Comparison of ENCODE assay signal across 1 cellular context in the genomic region with DNA sequence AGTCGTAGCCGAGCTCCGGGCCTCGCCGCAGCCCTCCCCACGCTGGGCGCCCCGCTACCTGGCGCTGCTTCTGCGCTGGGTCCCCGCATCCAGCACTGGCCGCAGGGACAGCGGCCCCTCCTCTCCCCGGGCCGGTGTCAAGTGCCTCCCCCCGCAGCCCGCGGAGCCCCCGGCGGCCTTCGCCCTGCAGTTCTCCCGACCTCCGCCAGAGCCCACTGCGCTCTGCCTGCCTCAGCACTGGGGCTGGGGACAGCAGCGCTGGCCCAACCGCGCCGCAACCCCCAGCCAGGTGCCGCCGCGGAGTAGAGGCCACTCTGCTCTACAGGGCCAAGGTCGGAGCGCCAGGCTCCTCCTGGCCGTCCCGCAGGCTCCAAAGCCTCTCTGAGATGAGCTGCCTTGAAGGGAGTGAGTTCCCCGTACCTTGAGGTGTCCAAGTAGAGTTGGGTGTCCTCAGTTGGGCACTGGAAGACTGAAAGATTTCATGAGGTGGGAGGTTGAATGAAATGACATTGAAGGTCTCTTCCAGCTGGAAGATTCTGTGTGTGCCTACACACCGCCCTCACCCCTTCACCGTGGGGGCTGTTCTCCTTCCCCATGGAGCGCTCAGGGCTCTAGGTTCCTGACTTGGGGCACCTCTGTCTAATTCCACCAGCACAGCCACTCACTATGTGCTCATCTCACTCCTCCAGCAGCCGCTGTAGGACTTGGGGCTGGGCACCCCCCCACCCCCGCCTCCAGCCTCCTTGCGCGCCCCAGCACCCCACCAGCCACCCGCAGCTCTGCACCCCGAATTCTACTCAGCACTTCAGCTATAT.
TF ChIP-seq lines count a peak whose summit lies in the region.

No MANE protein-coding gene starts in this region.

TF ChIP-seq in WTC11, 78 proteins besides CTCF, POLR2A, EP300 and RAD21 (continued from another document):
- TF ChIP-seq AFF4 (CRISPR knock-in tag; IDR thresholded peaks at IDR 0.05; ENCODE audit: borderline replicate concordance) (peak; percentile 95; the same call in 1 of the 2 replicates), ZNF317 (CRISPR knock-in tag; IDR thresholded peaks at IDR 0.05; ENCODE audit: borderline replicate concordance, low read depth) (no peak), ZNF219 (CRISPR knock-in tag; IDR thresholded peaks at IDR 0.05; ENCODE audit: borderline replicate concordance) (peak; percentile 81; the same call in 1 of the 2 replicates), ATF3 (CRISPR knock-in tag; conservative IDR thresholded peaks at IDR 0.05) (peak; percentile 69; the same call in 1 of the 2 replicates), ERG (CRISPR knock-in tag; IDR thresholded peaks at IDR 0.05) (no peak), USF1 (CRISPR knock-in tag; IDR thresholded peaks at IDR 0.05) (peak; percentile 69)
- TF ChIP-seq, protein P1, sequence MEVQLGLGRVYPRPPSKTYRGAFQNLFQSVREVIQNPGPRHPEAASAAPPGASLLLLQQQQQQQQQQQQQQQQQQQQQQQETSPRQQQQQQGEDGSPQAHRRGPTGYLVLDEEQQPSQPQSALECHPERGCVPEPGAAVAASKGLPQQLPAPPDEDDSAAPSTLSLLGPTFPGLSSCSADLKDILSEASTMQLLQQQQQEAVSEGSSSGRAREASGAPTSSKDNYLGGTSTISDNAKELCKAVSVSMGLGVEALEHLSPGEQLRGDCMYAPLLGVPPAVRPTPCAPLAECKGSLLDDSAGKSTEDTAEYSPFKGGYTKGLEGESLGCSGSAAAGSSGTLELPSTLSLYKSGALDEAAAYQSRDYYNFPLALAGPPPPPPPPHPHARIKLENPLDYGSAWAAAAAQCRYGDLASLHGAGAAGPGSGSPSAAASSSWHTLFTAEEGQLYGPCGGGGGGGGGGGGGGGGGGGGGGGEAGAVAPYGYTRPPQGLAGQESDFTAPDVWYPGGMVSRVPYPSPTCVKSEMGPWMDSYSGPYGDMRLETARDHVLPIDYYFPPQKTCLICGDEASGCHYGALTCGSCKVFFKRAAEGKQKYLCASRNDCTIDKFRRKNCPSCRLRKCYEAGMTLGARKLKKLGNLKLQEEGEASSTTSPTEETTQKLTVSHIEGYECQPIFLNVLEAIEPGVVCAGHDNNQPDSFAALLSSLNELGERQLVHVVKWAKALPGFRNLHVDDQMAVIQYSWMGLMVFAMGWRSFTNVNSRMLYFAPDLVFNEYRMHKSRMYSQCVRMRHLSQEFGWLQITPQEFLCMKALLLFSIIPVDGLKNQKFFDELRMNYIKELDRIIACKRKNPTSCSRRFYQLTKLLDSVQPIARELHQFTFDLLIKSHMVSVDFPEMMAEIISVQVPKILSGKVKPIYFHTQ (CRISPR knock-in tag; IDR thresholded peaks at IDR 0.05), result no peak
TF ChIP-seq in WTC11: peak in this region for 40.
